Comparison of ENCODE assay signal across 8 cellular contexts in the genomic region with DNA sequence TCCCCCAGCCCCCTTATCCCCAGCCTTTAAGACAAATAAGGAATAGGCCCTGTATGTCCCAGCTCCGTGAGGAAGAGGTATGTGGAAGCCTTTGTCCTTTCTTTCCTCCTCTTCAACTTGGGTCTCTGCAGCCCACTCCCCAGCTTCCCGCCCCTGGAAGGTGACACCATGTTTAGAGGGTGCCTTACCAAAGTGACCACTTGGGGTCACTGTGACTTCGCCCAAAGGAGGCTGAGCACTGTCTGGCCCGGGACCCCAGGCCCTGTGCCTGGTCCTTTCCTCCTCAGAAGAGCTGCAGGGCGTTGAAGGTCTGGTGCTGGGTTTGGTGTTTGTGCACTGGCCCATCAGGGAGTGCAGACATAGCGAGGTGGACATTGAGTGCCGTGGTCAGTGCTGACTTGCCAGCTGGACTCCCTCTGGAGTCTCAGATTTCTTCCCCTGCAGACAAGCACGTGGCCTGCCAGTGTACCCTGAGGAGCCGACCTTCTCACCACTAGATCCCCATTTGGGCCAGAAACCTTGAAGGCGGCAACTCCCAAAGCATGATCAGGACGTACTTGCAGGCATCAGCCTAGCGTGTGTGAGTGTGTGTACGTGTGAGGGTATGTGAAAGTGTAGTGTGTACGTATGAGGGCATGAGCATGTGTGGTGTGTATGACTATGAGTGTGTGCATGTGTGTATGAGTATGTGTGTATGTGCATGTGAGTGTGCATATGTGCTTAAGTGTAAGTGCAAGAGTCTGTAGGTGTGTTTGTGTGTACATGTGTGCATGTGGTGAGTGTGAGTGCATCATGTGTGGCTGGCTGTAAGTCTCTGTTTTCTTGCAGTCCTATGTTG.
A peak's percentile ranks its signal among the peaks of the same experiment; 100 is the strongest.
DNase-seq lines count a peak whose midpoint lies in the region; ATAC-seq and TF ChIP-seq lines count a peak whose summit lies in the region.

No MANE protein-coding gene starts in this region.

- H3K9me3 Mint-ChIP-seq in activated naive CD8-positive, alpha-beta T cell treated with anti-CD3 and anti-CD28 coated beads, Interleukin-2, amount 50 U/mL, for 24 hours, result no peaks in the 10 kb centered on the region

- peaks cover 4% of the 10 kb centered on the region for H3K27me3 Mint-ChIP-seq in activated naive CD8-positive, alpha-beta T cell treated with anti-CD3 and anti-CD28 coated beads, Interleukin-2, amount 50 U/mL, for 24 hours

- ATAC-seq in activated naive CD8-positive, alpha-beta T cell treated with anti-CD3 and anti-CD28 coated beads, Interleukin-2, amount 50 U/mL, for 24 hours, result peak; percentile 16
- ATAC-seq in HG03095 (IDR thresholded peaks at IDR 0.05; ENCODE audit: unreplicated experiment), result no peak

- H3K27ac Mint-ChIP-seq in activated naive CD8-positive, alpha-beta T cell treated with anti-CD3 and anti-CD28 coated beads, Interleukin-2, amount 50 U/mL, for 24 hours, result no peak overlapping the region

- no peaks in the 10 kb centered on the region for H3K36me3 Mint-ChIP-seq in activated naive CD8-positive, alpha-beta T cell treated with anti-CD3 and anti-CD28 coated beads, Interleukin-2, amount 50 U/mL, for 24 hours (ENCODE audit: low read depth)

- DNase-seq in AG10803 (ENCODE audit: low read depth), result no peak
- peak; percentile 24 for DNase-seq in activated naive CD8-positive, alpha-beta T cell treated with anti-CD3 and anti-CD28 coated beads, Interleukin-2, amount 50 U/mL, for 24 hours
- DNase-seq in iPS DF 4.7 (ENCODE audit: extremely low read depth, low spot score), result peak; percentile 49
- DNase-seq in substantia nigra (lab: John Stamatoyannopoulos, UW), result peak in 33 of 49 donors; percentile 3 to 52 (median 21)
- no peak for DNase-seq in NCI-H2029 (lab: John Stamatoyannopoulos, UW)

- no peak overlapping the region for H3K27ac ChIP-seq in substantia nigra (ENCODE audit: low read depth, low read length, poor library complexity, severe bottlenecking)

- no peaks in the 10 kb centered on the region for H3K4me1 Mint-ChIP-seq in activated naive CD8-positive, alpha-beta T cell treated with anti-CD3 and anti-CD28 coated beads, Interleukin-2, amount 50 U/mL, for 24 hours

- no peak overlapping the region for H3K4me3 ChIP-seq in AG10803 (ENCODE audit: low read length)

- no peak overlapping the region for H3K4me3 Mint-ChIP-seq in activated naive CD8-positive, alpha-beta T cell treated with anti-CD3 and anti-CD28 coated beads, Interleukin-2, amount 50 U/mL, for 24 hours

- peak; percentile 53 for TF ChIP-seq CTCF in AG10803 (conservative IDR thresholded peaks at IDR 0.05; ENCODE audit: low read length)
- TF ChIP-seq CTCF in GM12872 (IDR thresholded peaks at IDR 0.05; ENCODE audit: insufficient read depth, low read depth, low read length), result peak; percentile 86
- peak; percentile 94 for TF ChIP-seq CTCF in LNCAP (IDR thresholded peaks at IDR 0.05)

Comparison
In these comparisons a context has a peak if more than half of its experiments do, and no peak if none do; other contexts are left out.
1. DNase-seq: peak in activated naive CD8-positive, alpha-beta T cell treated with anti-CD3 and anti-CD28 coated beads, Interleukin-2, amount 50 U/mL, for 24 hours (single experiment), iPS DF 4.7 (single experiment) and substantia nigra (33 of 49); none in AG10803 (single experiment) and NCI-H2029 (single experiment).
2. Peak in every context shown above with its lines, with median percentiles within 50 percentile points of each other: CTCF ChIP-seq.